In the genomic region with DNA sequence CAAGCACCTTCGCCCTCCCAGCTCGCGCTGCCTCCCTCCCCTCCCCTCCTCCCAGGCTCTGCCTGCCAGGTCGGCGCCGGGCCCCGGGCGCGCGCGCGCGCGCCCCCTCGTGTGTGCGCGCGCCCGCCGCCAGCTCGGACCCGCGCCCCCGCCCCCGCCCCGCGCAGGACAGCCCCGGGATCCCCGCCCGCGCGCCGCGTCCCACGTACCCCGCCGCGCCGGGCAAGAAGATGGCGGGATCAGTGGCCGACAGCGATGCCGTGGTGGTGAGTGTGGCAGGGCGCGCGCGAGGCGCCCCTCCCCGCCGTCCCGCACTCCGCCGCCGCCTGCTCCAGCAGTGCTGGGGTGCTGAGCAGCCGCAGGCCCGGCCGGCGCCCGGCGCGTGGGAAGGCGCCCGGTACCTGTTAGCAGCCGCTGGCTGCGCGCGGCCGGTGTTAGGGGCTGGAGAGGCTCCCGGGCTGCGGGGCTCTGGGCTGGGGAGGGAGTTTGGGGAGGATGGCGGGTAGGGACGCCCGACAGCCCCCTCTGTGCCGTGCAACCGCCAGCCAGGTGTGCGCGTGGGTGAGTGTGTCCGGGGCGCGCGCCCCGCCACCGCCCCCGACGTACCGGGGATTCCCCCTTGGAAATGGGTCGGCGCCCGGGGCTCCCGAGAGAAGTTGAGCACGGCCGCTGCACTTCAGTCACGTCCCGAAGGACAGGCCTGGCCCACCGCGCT, we compare ENCODE assay signal across 8 cellular contexts. TPM values are rescaled to one million over a fixed set of nuclear protein-coding genes. Genes with fewer than 3 reads are reported as not detected.
DNase-seq lines count a peak whose midpoint lies in the region; ATAC-seq and TF ChIP-seq lines count a peak whose summit lies in the region.

No MANE protein-coding gene starts in this region.

- no peak for TF ChIP-seq CTCF in fibroblast of lung (conservative IDR thresholded peaks at IDR 0.05 in 1 of 2, IDR thresholded peaks at IDR 0.05 in 1 of 2; ENCODE audit: low read depth in 1 of 2, low read length in 2 of 2)

- peak overlapping the region; percentile 56 for H3K4me2 ChIP-seq in fibroblast of lung (ENCODE audit: extremely low read depth, insufficient read depth, low read length)

- H3K9ac ChIP-seq in fibroblast of lung (ENCODE audit: insufficient read depth, low read length): peak overlapping the region; percentile 79

- no peak overlapping the region for H3K27ac ChIP-seq in fibroblast of lung (ENCODE audit: insufficient read depth, low read length)
- H3K27ac ChIP-seq in naive thymus-derived CD4-positive, alpha-beta T cell (ENCODE audit: low read depth, low read length): peak overlapping the region; percentile 21

- no peaks in the 10 kb centered on the region for H3K9me3 Mint-ChIP-seq in activated T-helper 17 cell treated with anti-CD3 and anti-CD28 coated beads, Interleukin-2, amount 50 U/mL, for 72 hours
- peaks cover 0 to 3% (median 0%) of the 10 kb centered on the region in 11 donors for H3K9me3 Mint-ChIP-seq in naive thymus-derived CD4-positive, alpha-beta T cell

- peak; percentile 76 for DNase-seq in 8988T
- DNase-seq in NOMO-1 treated with DMSO at 0.1 percent for 48 hours (lab: John Stamatoyannopoulos, UW; ENCODE audit: unreplicated experiment): peak; percentile 27
- DNase-seq in fibroblast of lung (ENCODE audit: low read depth in 2 of 2): peak; percentile 51 to 66
- peak; percentile 14 to 68 (median 43) for DNase-seq in naive thymus-derived CD4-positive, alpha-beta T cell
- DNase-seq in stromal cell of bone marrow (ENCODE audit: low read depth): peak; percentile 14

- peak overlapping the region; percentile 71 for H3K4me3 Mint-ChIP-seq in activated T-helper 17 cell treated with anti-CD3 and anti-CD28 coated beads, Interleukin-2, amount 50 U/mL, for 72 hours
- H3K4me3 Mint-ChIP-seq in naive thymus-derived CD4-positive, alpha-beta T cell: peak overlapping the region in 9 of 10 donors; percentile 75 to 91 (median 85)

- intact Hi-C loops in naive thymus-derived CD4-positive, alpha-beta T cell (cut with micrococcal nuclease): no loop called here

- POLR2A ChIA-PET in naive thymus-derived CD4-positive, alpha-beta T cell (lab: Charles Lee): no interaction called here

- peak overlapping the region; percentile 19 for H2AFZ ChIP-seq in fibroblast of lung (ENCODE audit: low read length)

- H3K4me1 Mint-ChIP-seq in activated T-helper 17 cell treated with anti-CD3 and anti-CD28 coated beads, Interleukin-2, amount 50 U/mL, for 72 hours: no peaks in the 10 kb centered on the region
- H3K4me1 Mint-ChIP-seq in naive thymus-derived CD4-positive, alpha-beta T cell: peaks cover 0 to 16% (median 11%) of the 10 kb centered on the region in 7 donors

- H3K27me3 Mint-ChIP-seq in activated T-helper 17 cell treated with anti-CD3 and anti-CD28 coated beads, Interleukin-2, amount 50 U/mL, for 72 hours: peaks cover 6% of the 10 kb centered on the region
- peaks cover 0 to 50% (median 8%) of the 10 kb centered on the region in 5 donors for H3K27me3 Mint-ChIP-seq in naive thymus-derived CD4-positive, alpha-beta T cell

- no peaks in the 10 kb centered on the region for H4K20me1 ChIP-seq in fibroblast of lung (ENCODE audit: control insufficient read depth, extremely low read depth, insufficient read depth, low read length)

- H3K9me3 ChIP-seq in fibroblast of lung (ENCODE audit: control insufficient read depth, insufficient read depth, low read depth, low read length): no peaks in the 10 kb centered on the region
- no peaks in the 10 kb centered on the region for H3K9me3 ChIP-seq in naive thymus-derived CD4-positive, alpha-beta T cell (ENCODE audit: control insufficient read depth in 2 of 3, low read length in 3 of 3)

- peak; percentile 59 for ATAC-seq in HG02970 (IDR thresholded peaks at IDR 0.05; ENCODE audit: low FRiP score, unreplicated experiment)
- ATAC-seq in activated T-helper 17 cell treated with anti-CD3 and anti-CD28 coated beads, Interleukin-2, amount 50 U/mL, for 72 hours (replicated peaks): peak; percentile 85
- peak; percentile 82 for ATAC-seq in naive thymus-derived CD4-positive, alpha-beta T cell

- no peaks in the 10 kb centered on the region for H3K36me3 Mint-ChIP-seq in activated T-helper 17 cell treated with anti-CD3 and anti-CD28 coated beads, Interleukin-2, amount 50 U/mL, for 72 hours (ENCODE audit: low read depth)
- H3K36me3 Mint-ChIP-seq in naive thymus-derived CD4-positive, alpha-beta T cell: no peaks in the 10 kb centered on the region

- TF ChIP-seq POLR2A in GM15510 (IDR thresholded peaks at IDR 0.05; ENCODE audit: borderline replicate concordance, extremely low read depth, insufficient read length): peak; percentile 16

- no peaks in the 10 kb centered on the region for H3K36me3 ChIP-seq in fibroblast of lung (ENCODE audit: control insufficient read depth, insufficient read depth, low read length)
- no peaks in the 10 kb centered on the region for H3K36me3 ChIP-seq in naive thymus-derived CD4-positive, alpha-beta T cell (ENCODE audit: control insufficient read depth in 2 of 3, insufficient read depth in 3 of 3, low read length in 3 of 3)

- H3K27me3 ChIP-seq in fibroblast of lung (ENCODE audit: control insufficient read depth, insufficient read depth, low read length): no peaks in the 10 kb centered on the region
- H3K27me3 ChIP-seq in naive thymus-derived CD4-positive, alpha-beta T cell (ENCODE audit: control insufficient read depth in 2 of 2, insufficient read depth in 2 of 2, low read length in 2 of 2): peaks cover 0 to 2% of the 10 kb centered on the region in 2 donors

- H3K79me2 ChIP-seq in fibroblast of lung (ENCODE audit: control insufficient read depth, insufficient read depth, low read length): no peaks in the 10 kb centered on the region

- CTCF ChIA-PET in naive thymus-derived CD4-positive, alpha-beta T cell (lab: Charles Lee): interaction anchor here (1.1 kb wide), 1 partner anchor 33 kb away, joined by 3 read pairs; no protein-coding TSS in a partner anchor

- peaks cover 6% of the 10 kb centered on the region for H3K4me1 ChIP-seq in fibroblast of lung (ENCODE audit: control insufficient read depth, extremely low read depth, insufficient read depth, low read length)
- peaks cover 0 to 4% of the 10 kb centered on the region in 2 donors for H3K4me1 ChIP-seq in naive thymus-derived CD4-positive, alpha-beta T cell (ENCODE audit: control insufficient read depth in 2 of 2, insufficient read depth in 2 of 2, low read length in 2 of 2)

- H3K4me3 ChIP-seq in fibroblast of lung (replicated peaks in 1 of 4; ENCODE audit: control extremely low read depth in 1 of 4, insufficient read depth in 1 of 4, low read depth in 3 of 4, low read length in 4 of 4): peak overlapping the region; percentile 41 to 68 (median 50)
- peak overlapping the region; percentile 44 for H3K4me3 ChIP-seq in naive thymus-derived CD4-positive, alpha-beta T cell (ENCODE audit: low read length)

- H3K27ac Mint-ChIP-seq in activated T-helper 17 cell treated with anti-CD3 and anti-CD28 coated beads, Interleukin-2, amount 50 U/mL, for 72 hours: no peak overlapping the region
- peak overlapping the region in 2 of 9 donors; percentile 57 to 68 for H3K27ac Mint-ChIP-seq in naive thymus-derived CD4-positive, alpha-beta T cell

RNA-seq across cellular contexts. Expression of gene LGALSL, which starts 0.5 kb away (rescaled TPM):
- total RNA-seq in activated T-helper 17 cell treated with anti-CD3 and anti-CD28 coated beads, Interleukin-2, amount 50 U/mL, for 72 hours: 1 to 10 TPM; 1.4 to 2.2 TPM
- 2.8 and 3.1 TPM in 2 replicates for total RNA-seq in fibroblast of lung
- 4.4 and 5.7 TPM in 2 replicates for polyA plus RNA-seq in fibroblast of lung
- polyA plus RNA-seq in fibroblast of lung (2012): 2.8 and 3.7 TPM in 2 replicates
- 1.9 TPM in 1 of 2 replicates, not detected in the other for polyA minus RNA-seq in fibroblast of lung (ENCODE audit: low replicate concordance)
- 1 to 10 TPM in 2 of 5 experiments, under 1 TPM in 2, not detected in 1; 0.11 to 1.5 (median 0.72) TPM for total RNA-seq in naive thymus-derived CD4-positive, alpha-beta T cell
- under 1 TPM; 0.20 to 0.58 TPM for polyA plus RNA-seq in naive thymus-derived CD4-positive, alpha-beta T cell

Comparison
In these comparisons a context has a peak if more than half of its experiments do, and no peak if none do; other contexts are left out.
1. DNase-seq: peak in every context shown above with its lines; median percentile 76 in 8988T; 58 in fibroblast of lung; 43 in naive thymus-derived CD4-positive, alpha-beta T cell; 27 in NOMO-1 treated with DMSO at 0.1 percent for 48 hours; 14 in stromal cell of bone marrow.